ENCODE assay signal across 10 cellular contexts in genomic region chr11:316891-317291, GRCh38. TPM values are rescaled to one million over a fixed set of nuclear protein-coding genes. Genes with fewer than 3 reads are reported as not detected.
DNase-seq lines count a peak whose midpoint lies in the region; ATAC-seq lines count a peak whose summit lies in the region.
"Had no signal": no experiment of that assay in that cellular context is flagged by ENCODE, and none has a peak within 500 bp of the region (broad histone marks: within the 10 kb centered on the region; RNA-seq: fewer than 3 reads in every experiment).

No MANE protein-coding gene starts in this region.

- H3K4me3 ChIP-seq in H7 (ENCODE audit: insufficient read depth, low read depth, low read length): peak overlapping the region; percentile 91; the same call in 1 of the 2 replicates
- H3K4me3 ChIP-seq in iPS-11a (ENCODE audit: low read depth, low read length): peak overlapping the region; percentile 75

- peaks cover 5% of the 10 kb centered on the region for H3K36me3 ChIP-seq in H7 (replicated peaks; ENCODE audit: control insufficient read depth, insufficient read depth, low read length)

- H3K27ac Mint-ChIP-seq in activated T-helper 1 cell treated with anti-CD3 and anti-CD28 coated beads, Interleukin-12 subunit alpha, Interleukin-12 subunit beta, Interleukin-2, Interleukin-4 antibody, amounts not matched to agents 30 ng/mL and 10 ng/mL and 1 ng/mL, durations not matched to agents 14 hours and 24 hours and 36 hours: peak overlapping the region; percentile 92
- peak overlapping the region; percentile 96 for H3K27ac Mint-ChIP-seq in stimulated activated effector memory CD8-positive, alpha-beta T cell treated with anti-CD3 and anti-CD28 coated beads, Interleukin-12 subunit alpha, Interleukin-12 subunit beta, amount 100 ng/mL, for 72 hours

- H3K4me1 Mint-ChIP-seq in activated T-helper 1 cell treated with anti-CD3 and anti-CD28 coated beads, Interleukin-12 subunit alpha, Interleukin-12 subunit beta, Interleukin-2, Interleukin-4 antibody, amounts not matched to agents 30 ng/mL and 10 ng/mL and 1 ng/mL, durations not matched to agents 14 hours and 24 hours and 36 hours (ENCODE audit: low read depth): peaks cover 43% of the 10 kb centered on the region
- peaks cover 64% of the 10 kb centered on the region for H3K4me1 Mint-ChIP-seq in stimulated activated effector memory CD8-positive, alpha-beta T cell treated with anti-CD3 and anti-CD28 coated beads, Interleukin-12 subunit alpha, Interleukin-12 subunit beta, amount 100 ng/mL, for 72 hours

- intact Hi-C loops in activated T-helper 1 cell treated with anti-CD3 and anti-CD28 coated beads, Interleukin-12 subunit alpha, Interleukin-12 subunit beta, Interleukin-2, Interleukin-4 antibody, amounts not matched to agents 30 ng/mL and 10 ng/mL and 1 ng/mL, durations not matched to agents 14 hours and 24 hours and 36 hours (cut with micrococcal nuclease): no loop called here

- H3K9me3 Mint-ChIP-seq in activated T-helper 1 cell treated with anti-CD3 and anti-CD28 coated beads, Interleukin-12 subunit alpha, Interleukin-12 subunit beta, Interleukin-2, Interleukin-4 antibody, amounts not matched to agents 30 ng/mL and 10 ng/mL and 1 ng/mL, durations not matched to agents 14 hours and 24 hours and 36 hours: no peaks in the 10 kb centered on the region
- no peaks in the 10 kb centered on the region for H3K9me3 Mint-ChIP-seq in stimulated activated effector memory CD8-positive, alpha-beta T cell treated with anti-CD3 and anti-CD28 coated beads, Interleukin-12 subunit alpha, Interleukin-12 subunit beta, amount 100 ng/mL, for 72 hours

- no peak for ATAC-seq in stimulated activated effector memory CD8-positive, alpha-beta T cell treated with anti-CD3 and anti-CD28 coated beads, Interleukin-12 subunit alpha, Interleukin-12 subunit beta, amount 100 ng/mL, for 72 hours
- no peak for ATAC-seq in GM18519 (IDR thresholded peaks at IDR 0.05; ENCODE audit: low FRiP score, unreplicated experiment)

- H3K4me3 Mint-ChIP-seq in activated T-helper 1 cell treated with anti-CD3 and anti-CD28 coated beads, Interleukin-12 subunit alpha, Interleukin-12 subunit beta, Interleukin-2, Interleukin-4 antibody, amounts not matched to agents 30 ng/mL and 10 ng/mL and 1 ng/mL, durations not matched to agents 14 hours and 24 hours and 36 hours: peak overlapping the region; percentile 86
- peak overlapping the region; percentile 83 for H3K4me3 Mint-ChIP-seq in stimulated activated effector memory CD8-positive, alpha-beta T cell treated with anti-CD3 and anti-CD28 coated beads, Interleukin-12 subunit alpha, Interleukin-12 subunit beta, amount 100 ng/mL, for 72 hours

- peaks cover 5% of the 10 kb centered on the region; the same call in 1 of the 2 replicates for H3K27me3 ChIP-seq in H7 (ENCODE audit: control insufficient read depth, insufficient read depth, low read length)

- peaks cover 24% of the 10 kb centered on the region for H3K36me3 Mint-ChIP-seq in activated T-helper 1 cell treated with anti-CD3 and anti-CD28 coated beads, Interleukin-12 subunit alpha, Interleukin-12 subunit beta, Interleukin-2, Interleukin-4 antibody, amounts not matched to agents 30 ng/mL and 10 ng/mL and 1 ng/mL, durations not matched to agents 14 hours and 24 hours and 36 hours (ENCODE audit: low read depth)
- peaks cover 33% of the 10 kb centered on the region for H3K36me3 Mint-ChIP-seq in stimulated activated effector memory CD8-positive, alpha-beta T cell treated with anti-CD3 and anti-CD28 coated beads, Interleukin-12 subunit alpha, Interleukin-12 subunit beta, amount 100 ng/mL, for 72 hours

- DNase-seq in H7: no peak
- no peak for DNase-seq in activated T-helper 1 cell treated with anti-CD3 and anti-CD28 coated beads, Interleukin-12 subunit alpha, Interleukin-12 subunit beta, Interleukin-2, Interleukin-4 antibody, amounts not matched to agents 30 ng/mL and 10 ng/mL and 1 ng/mL, durations not matched to agents 14 hours and 24 hours and 36 hours (ENCODE audit: low spot score)
- DNase-seq in stimulated activated effector memory CD8-positive, alpha-beta T cell treated with anti-CD3 and anti-CD28 coated beads, Interleukin-12 subunit alpha, Interleukin-12 subunit beta, amount 100 ng/mL, for 72 hours (ENCODE audit: low spot score in 2 of 2): no peak
- DNase-seq in C1 segment of cervical spinal cord (lab: John Stamatoyannopoulos, UW): no peak
- DNase-seq in mesenteric fat pad (ENCODE audit: low spot score): no peak
- DNase-seq: KG1, occipital lobe had no signal

- no peaks in the 10 kb centered on the region for H3K27me3 Mint-ChIP-seq in activated T-helper 1 cell treated with anti-CD3 and anti-CD28 coated beads, Interleukin-12 subunit alpha, Interleukin-12 subunit beta, Interleukin-2, Interleukin-4 antibody, amounts not matched to agents 30 ng/mL and 10 ng/mL and 1 ng/mL, durations not matched to agents 14 hours and 24 hours and 36 hours (ENCODE audit: insufficient read depth)

RNA-seq across cellular contexts. Expression of gene IFITM1, which starts 3.1 kb away (rescaled TPM):
- total RNA-seq in H7 (2014; rRNA removed; shearing (Covaris generic)): 1,398 and 1,404 TPM in 2 replicates
- 208 and 214 TPM in 2 replicates for total RNA-seq in activated T-helper 1 cell treated with anti-CD3 and anti-CD28 coated beads, Interleukin-12 subunit alpha, Interleukin-12 subunit beta, Interleukin-2, Interleukin-4 antibody, amounts not matched to agents 30 ng/mL and 10 ng/mL and 1 ng/mL, durations not matched to agents 14 hours and 24 hours and 36 hours
- total RNA-seq in mesenteric fat pad: 232 TPM

RNA-seq across cellular contexts. Expression of gene IFITM3, which starts 3.8 kb away (rescaled TPM):
- 278 and 328 TPM in 2 replicates for total RNA-seq in H7 (2014; rRNA removed; shearing (Covaris generic))
- total RNA-seq in activated T-helper 1 cell treated with anti-CD3 and anti-CD28 coated beads, Interleukin-12 subunit alpha, Interleukin-12 subunit beta, Interleukin-2, Interleukin-4 antibody, amounts not matched to agents 30 ng/mL and 10 ng/mL and 1 ng/mL, durations not matched to agents 14 hours and 24 hours and 36 hours: 3.6 and 4.6 TPM in 2 replicates
- 964 TPM for total RNA-seq in mesenteric fat pad

RNA-seq across cellular contexts. Expression of gene IFITM2, which starts 9.3 kb away (rescaled TPM):
- 374 and 379 TPM in 2 replicates for total RNA-seq in H7 (2014; rRNA removed; shearing (Covaris generic))
- total RNA-seq in activated T-helper 1 cell treated with anti-CD3 and anti-CD28 coated beads, Interleukin-12 subunit alpha, Interleukin-12 subunit beta, Interleukin-2, Interleukin-4 antibody, amounts not matched to agents 30 ng/mL and 10 ng/mL and 1 ng/mL, durations not matched to agents 14 hours and 24 hours and 36 hours: 494 and 521 TPM in 2 replicates
- total RNA-seq in mesenteric fat pad: 657 TPM

RNA-seq across cellular contexts. Expression of gene IFITM5, which starts 17.6 kb away (rescaled TPM):
- total RNA-seq in H7 (2014; rRNA removed; shearing (Covaris generic)): not detected in 2 replicates
- total RNA-seq in activated T-helper 1 cell treated with anti-CD3 and anti-CD28 coated beads, Interleukin-12 subunit alpha, Interleukin-12 subunit beta, Interleukin-2, Interleukin-4 antibody, amounts not matched to agents 30 ng/mL and 10 ng/mL and 1 ng/mL, durations not matched to agents 14 hours and 24 hours and 36 hours: not detected in 2 replicates
- total RNA-seq in mesenteric fat pad: not detected
- total RNA-seq: activated CD8-positive, alpha-beta memory T cell treated with anti-CD3 and anti-CD28 coated beads for 36 hours; occipital lobe had no signal

RNA-seq across cellular contexts. Expression of gene PGGHG, which starts 28.0 kb away (rescaled TPM):
- 69.0 and 102 TPM in 2 replicates for total RNA-seq in H7 (2014; rRNA removed; shearing (Covaris generic))
- total RNA-seq in activated T-helper 1 cell treated with anti-CD3 and anti-CD28 coated beads, Interleukin-12 subunit alpha, Interleukin-12 subunit beta, Interleukin-2, Interleukin-4 antibody, amounts not matched to agents 30 ng/mL and 10 ng/mL and 1 ng/mL, durations not matched to agents 14 hours and 24 hours and 36 hours: 164 and 167 TPM in 2 replicates
- total RNA-seq in mesenteric fat pad: 25.2 TPM

Comparison
In these comparisons a context has a peak if more than half of its experiments do, and no peak if none do; other contexts are left out.
1. RNA of gene IFITM3, which starts 3.8 kb away (total RNA-seq): 964 TPM in mesenteric fat pad (single experiment) and 278 to 328 TPM in H7; 3.6 to 4.6 TPM in activated T-helper 1 cell treated with anti-CD3 and anti-CD28 coated beads, Interleukin-12 subunit alpha, Interleukin-12 subunit beta, Interleukin-2, Interleukin-4 antibody, amounts not matched to agents 30 ng/mL and 10 ng/mL and 1 ng/mL, durations not matched to agents 14 hours and 24 hours and 36 hours; every median in the first group is over 10 times any median in the second.